1 cellular context compared by ENCODE assay signal in genomic region chr2:234386971-234387370, GRCh38.
TF ChIP-seq lines count a peak whose summit lies in the region.

No MANE protein-coding gene starts in this region.

TF ChIP-seq in HepG2, 621 proteins besides CTCF, POLR2A, EP300 and RAD21 (continued from another document):
- TF ChIP-seq ZSCAN5A (CRISPR knock-in tag; IDR thresholded peaks at IDR 0.05; ENCODE audit: borderline replicate concordance) (no peak), BCLAF1 (IDR thresholded peaks at IDR 0.05) (no peak), DNMT1 (CRISPR knock-in tag; IDR thresholded peaks at IDR 0.05) (no peak), NFKBIZ (CRISPR knock-in tag; IDR thresholded peaks at IDR 0.05) (no peak), HCFC1 (IDR thresholded peaks at IDR 0.05; ENCODE audit: low read depth, low read length) (no peak), ZNF646 (CRISPR knock-in tag; IDR thresholded peaks at IDR 0.05) (no peak), ZNF607 (CRISPR knock-in tag; IDR thresholded peaks at IDR 0.05; ENCODE audit: borderline replicate concordance) (no peak)
